In the genomic region with DNA sequence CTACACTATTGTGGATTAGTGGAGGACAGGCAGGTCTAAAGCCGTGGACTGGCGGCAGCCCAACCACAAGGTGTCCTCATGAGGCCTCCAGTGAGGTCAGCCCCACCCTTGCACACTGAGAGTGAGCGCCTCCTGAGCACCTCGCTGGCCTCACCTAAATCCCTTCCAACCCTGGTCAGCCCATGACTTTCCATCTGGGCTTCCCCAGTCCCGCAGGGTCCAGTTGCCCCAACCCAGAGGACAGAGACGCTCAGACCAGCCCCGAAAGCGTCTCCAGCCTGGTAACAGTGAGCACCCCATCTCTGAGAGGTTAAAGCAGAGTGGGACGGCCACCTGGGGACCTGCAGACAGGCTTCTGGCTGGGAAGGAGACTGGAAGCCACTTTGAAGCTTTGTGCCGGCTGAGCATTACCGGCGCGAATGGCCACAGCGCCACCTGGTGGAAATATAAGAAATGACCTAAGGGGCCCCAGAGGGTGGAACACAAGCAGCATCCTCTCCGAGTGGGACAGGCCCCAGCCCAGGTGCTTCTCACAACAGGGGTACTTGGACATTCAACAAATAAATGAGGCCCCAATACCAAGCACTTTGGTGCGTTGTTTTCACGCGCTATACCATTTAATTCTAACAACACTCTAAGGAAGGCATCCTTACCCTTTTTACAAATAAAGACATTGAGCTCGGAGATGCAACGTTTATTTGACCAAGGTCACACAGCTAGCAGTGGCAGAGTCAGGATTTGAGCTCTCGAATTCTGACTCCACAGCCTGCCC, we compare ENCODE assay signal across 8 cellular contexts.
DNase-seq lines count a peak whose midpoint lies in the region; ATAC-seq and TF ChIP-seq lines count a peak whose summit lies in the region.

No MANE protein-coding gene starts in this region.

- peak; percentile 72 for DNase-seq in GM10266 (ENCODE audit: extremely low spot score)
- DNase-seq in NCI-H2227 treated with DMSO at 0.1 percent for 48 hours (lab: John Stamatoyannopoulos, UW): peak; percentile 57
- DNase-seq in activated CD4-positive, alpha-beta T cell treated with anti-CD3 and anti-CD28 coated beads for 1 hour: peak; percentile 58
- peak; percentile 61 for DNase-seq in cerebellum (ENCODE audit: low spot score)
- peak; percentile 73 to 89 for DNase-seq in left lung
- peak; percentile 68 for DNase-seq in stimulated activated CD4-positive, alpha-beta T cell treated with anti-CD3 and anti-CD28 coated beads, Interleukin-4, amount 100 ng/mL, for 48 hours (ENCODE audit: low read depth in 2 of 2)

- peak; percentile 81 for TF ChIP-seq CTCF in GM10266 (IDR thresholded peaks at IDR 0.05; ENCODE audit: control insufficient read depth, insufficient read depth, low read depth, missing control alignments)
- peak; percentile 94 for TF ChIP-seq CTCF in left lung (IDR thresholded peaks at IDR 0.05)

- H3K4me1 ChIP-seq in left lung: peaks cover 0 to 20% of the 10 kb centered on the region in 2 donors

- H3K27me3 ChIP-seq in left lung: no peaks in the 10 kb centered on the region

- H3K9me3 ChIP-seq in left lung: no peaks in the 10 kb centered on the region

- intact Hi-C loops in left lung (cut with DNase I): no loop called here

- ATAC-seq in HG02943 (IDR thresholded peaks at IDR 0.05; ENCODE audit: low read depth, unreplicated experiment): peak; percentile 61
- peak; percentile 94 for ATAC-seq in left lung
- ATAC-seq in HG03469 (IDR thresholded peaks at IDR 0.05; ENCODE audit: unreplicated experiment): no peak

- no peak overlapping the region for H3K27ac ChIP-seq in left lung

- no peaks in the 10 kb centered on the region for H3K36me3 ChIP-seq in left lung

- no peak overlapping the region for H3K4me3 ChIP-seq in left lung
